In the genomic region with DNA sequence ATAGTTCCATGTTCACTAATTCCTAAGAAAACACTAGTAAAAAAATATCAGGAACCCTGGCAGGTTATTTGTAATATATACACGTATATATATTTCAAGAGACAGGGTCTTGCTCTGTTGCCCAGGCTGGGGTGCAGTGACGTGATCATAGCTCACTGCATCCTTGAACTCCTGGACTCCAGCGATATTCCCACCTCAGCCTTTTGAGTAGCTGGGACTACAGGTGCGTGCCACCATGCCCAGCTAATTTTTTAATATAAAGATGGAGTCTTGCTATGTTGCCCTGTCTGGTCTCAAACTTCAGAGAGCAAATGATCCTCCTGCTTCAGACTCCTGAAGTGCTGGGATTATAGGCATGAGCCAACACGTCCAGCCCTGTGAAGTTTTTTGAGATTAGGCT, we compare ENCODE assay signal across 29 cellular contexts. TPM values are rescaled to one million over a fixed set of nuclear protein-coding genes. Genes with fewer than 3 reads are reported as not detected.
"Had no signal": no experiment of that assay in that cellular context is flagged by ENCODE, and none has a peak within 500 bp of the region (broad histone marks: within the 10 kb centered on the region; RNA-seq: fewer than 3 reads in every experiment).

No MANE protein-coding gene starts in this region.

- H3K4me3 ChIP-seq: left lung, lung, ovary, prostate gland, sigmoid colon, spleen, suprapubic skin, thoracic aorta, tibial artery, uterus had no signal

- H3K36me3 ChIP-seq: left lung, ovary, prostate gland, sigmoid colon, spleen, suprapubic skin, uterus had no signal

- H3K9me3 ChIP-seq: left lung, ovary, prostate gland, sigmoid colon, spleen, suprapubic skin, thoracic aorta, tibial artery, uterus had no signal

- FAIRE-seq: islet of Langerhans, kidney, small intestine had no signal

- H3K9me3 Mint-ChIP-seq: immature natural killer cell; mesothelial cell of epicardium; naive B cell; natural killer cell treated with Interleukin-12 subunit alpha and Interleukin-12 subunit beta and Interleukin-15 and Interleukin-18, amount 100 ng/mL, for 72 hours; stimulated activated effector memory CD8-positive, alpha-beta T cell treated with anti-CD3 and anti-CD28 coated beads, Interleukin-12 subunit alpha, Interleukin-12 subunit beta, amount 100 ng/mL, for 72 hours; stimulated activated naive CD8-positive, alpha-beta T cell treated with anti-CD3 and anti-CD28 coated beads, Interleukin-15, Interleukin-2, amounts not matched to agents 100 ng/mL and 50 ng/mL, for 24 hours had no signal

- H3K27ac Mint-ChIP-seq: immature natural killer cell; mesothelial cell of epicardium; naive B cell; natural killer cell treated with Interleukin-12 subunit alpha and Interleukin-12 subunit beta and Interleukin-15 and Interleukin-18, amount 100 ng/mL, for 72 hours; stimulated activated effector memory CD8-positive, alpha-beta T cell treated with anti-CD3 and anti-CD28 coated beads, Interleukin-12 subunit alpha, Interleukin-12 subunit beta, amount 100 ng/mL, for 72 hours; stimulated activated naive CD8-positive, alpha-beta T cell treated with anti-CD3 and anti-CD28 coated beads, Interleukin-15, Interleukin-2, amounts not matched to agents 100 ng/mL and 50 ng/mL, for 24 hours had no signal

- H3K4me3 Mint-ChIP-seq: immature natural killer cell; mesothelial cell of epicardium; natural killer cell treated with Interleukin-12 subunit alpha and Interleukin-12 subunit beta and Interleukin-15 and Interleukin-18, amount 100 ng/mL, for 72 hours; stimulated activated effector memory CD8-positive, alpha-beta T cell treated with anti-CD3 and anti-CD28 coated beads, Interleukin-12 subunit alpha, Interleukin-12 subunit beta, amount 100 ng/mL, for 72 hours; stimulated activated naive CD8-positive, alpha-beta T cell treated with anti-CD3 and anti-CD28 coated beads, Interleukin-15, Interleukin-2, amounts not matched to agents 100 ng/mL and 50 ng/mL, for 24 hours had no signal

- H3K36me3 Mint-ChIP-seq: immature natural killer cell; naive B cell; natural killer cell treated with Interleukin-12 subunit alpha and Interleukin-12 subunit beta and Interleukin-15 and Interleukin-18, amount 100 ng/mL, for 72 hours; stimulated activated effector memory CD8-positive, alpha-beta T cell treated with anti-CD3 and anti-CD28 coated beads, Interleukin-12 subunit alpha, Interleukin-12 subunit beta, amount 100 ng/mL, for 72 hours had no signal

- H3K27ac ChIP-seq: left lung, ovary, prostate gland, sigmoid colon, spleen, suprapubic skin, tibial artery, uterus had no signal

- ATAC-seq: left colon; left lung; natural killer cell treated with Interleukin-12 subunit alpha and Interleukin-12 subunit beta and Interleukin-15 and Interleukin-18, amount 100 ng/mL, for 72 hours; right cardiac atrium; stimulated activated effector memory CD8-positive, alpha-beta T cell treated with anti-CD3 and anti-CD28 coated beads, Interleukin-12 subunit alpha, Interleukin-12 subunit beta, amount 100 ng/mL, for 72 hours had no signal

- DNase-seq: hypothalamus; immature natural killer cell; kidney; left colon; left lung; mesendoderm; naive B cell; ovary; retina; right cardiac atrium; sigmoid colon; small intestine; spleen; stimulated activated CD4-positive, alpha-beta T cell treated with anti-CD3 and anti-CD28 coated beads, Interleukin-4, amount 100 ng/mL, for 24 hours; stimulated activated naive CD4-positive, alpha-beta T cell; trophoblast cell; uterus had no signal

- H3K4me1 ChIP-seq: prostate gland, uterus had no signal

- H3K27me3 ChIP-seq: left lung, ovary, sigmoid colon, spleen, suprapubic skin, tibial artery, uterus had no signal

RNA-seq across cellular contexts. Expression of gene GPRC5A, which starts 16.2 kb away (rescaled TPM):
- total RNA-seq: natural killer cell treated with Interleukin-12 subunit alpha and Interleukin-12 subunit beta and Interleukin-15 and Interleukin-18, amount 100 ng/mL, for 72 hours had no signal
- polyA plus RNA-seq: immature natural killer cell had no signal

RNA-seq across cellular contexts. Expression of gene GPRC5D, which starts 44.4 kb away (rescaled TPM):
- total RNA-seq: left lung; lung; mesothelial cell of epicardium; natural killer cell treated with Interleukin-12 subunit alpha and Interleukin-12 subunit beta and Interleukin-15 and Interleukin-18, amount 100 ng/mL, for 72 hours; omental fat pad; prostate gland; right cardiac atrium; sigmoid colon; thoracic aorta; uterus had no signal
- polyA plus RNA-seq: neural cell, right cardiac atrium had no signal
